In genomic region chr3:66179813-66180212, GRCh38 we compare ENCODE assay signal across 21 cellular contexts. TPM values are rescaled to one million over a fixed set of nuclear protein-coding genes. Genes with fewer than 3 reads are reported as not detected.
DNase-seq lines count a peak whose midpoint lies in the region; ATAC-seq and TF ChIP-seq lines count a peak whose summit lies in the region.
"Had no signal": no experiment of that assay in that cellular context is flagged by ENCODE, and none has a peak within 500 bp of the region (broad histone marks: within the 10 kb centered on the region; RNA-seq: fewer than 3 reads in every experiment).

No MANE protein-coding gene starts in this region.

- H3K27ac Mint-ChIP-seq in nephron: peak overlapping the region in 2 of 3 experiments; percentile 64 to 65
- H3K27ac Mint-ChIP-seq: CD4-positive, alpha-beta T cell; GM23338 had no signal

- peaks cover 30% of the 10 kb centered on the region for H3K4me1 Mint-ChIP-seq in nephron
- H3K4me1 Mint-ChIP-seq: GM23338 had no signal

- H3K4me3 ChIP-seq in AG10803 (ENCODE audit: low read length): no peak overlapping the region
- H3K4me3 ChIP-seq: GM23338, PC-9 had no signal

- H3K4me3 Mint-ChIP-seq in nephron: no peak overlapping the region
- H3K4me3 Mint-ChIP-seq: CD4-positive, alpha-beta T cell; GM23338 had no signal

- no peak for ATAC-seq in HG02798 (IDR thresholded peaks at IDR 0.05; ENCODE audit: poor library complexity, unreplicated experiment)
- ATAC-seq: GM23338 had no signal

- no peaks in the 10 kb centered on the region for H3K36me3 Mint-ChIP-seq in nephron (ENCODE audit: low read depth)

- DNase-seq in AG10803 (ENCODE audit: low read depth): peak; percentile 6
- peak; percentile 5 for DNase-seq in RPMI7951 (ENCODE audit: low read depth)
- DNase-seq in fibroblast of gingiva (ENCODE audit: low read depth): peak; percentile 47
- no peak for DNase-seq in amniotic stem cell (lab: John Stamatoyannopoulos, UW)
- DNase-seq in NCI-H2227 treated with DMSO at 0.1 percent for 48 hours (lab: John Stamatoyannopoulos, UW): no peak
- no peak for DNase-seq in DMS53 (lab: John Stamatoyannopoulos, UW)
- DNase-seq: AML-193; Calu3; CD4-positive, alpha-beta T cell; DMS79 treated with DMSO at 0.1 percent for 48 hours; GDM1; NCI-H1048; NCI-H146; NCI-H2107; NCI-H446; NCI-H774; SHP77 had no signal

- TF ChIP-seq CTCF in AG10803 (conservative IDR thresholded peaks at IDR 0.05; ENCODE audit: low read length): no peak
- no peak for TF ChIP-seq CTCF in nephron (IDR thresholded peaks at IDR 0.05; ENCODE audit: unreplicated experiment in 3 of 3)

- peaks cover 4% of the 10 kb centered on the region for H3K27me3 Mint-ChIP-seq in nephron (ENCODE audit: low read depth)
- H3K27me3 Mint-ChIP-seq: CD4-positive, alpha-beta T cell had no signal

- no peaks in the 10 kb centered on the region for H3K9me3 Mint-ChIP-seq in nephron
- H3K9me3 Mint-ChIP-seq: CD4-positive, alpha-beta T cell; GM23338 had no signal

RNA-seq across cellular contexts. Expression of gene SLC25A26, which starts 41.0 kb away (rescaled TPM):
- total RNA-seq in RPMI7951 (2014; rRNA removed; shearing (Covaris generic)): 27.2 and 31.3 TPM in 2 replicates

Comparison
In these comparisons a context has a peak if more than half of its experiments do, and no peak if none do; other contexts are left out.
1. DNase-seq: peak in AG10803 (single experiment), RPMI7951 (single experiment) and fibroblast of gingiva (single experiment); none in amniotic stem cell (single experiment), NCI-H2227 treated with DMSO at 0.1 percent for 48 hours (single experiment) and DMS53 (single experiment).